Comparison of ENCODE assay signal across 8 cellular contexts in genomic region chr9:127770905-127771569, GRCh38. TPM values are rescaled to one million over a fixed set of nuclear protein-coding genes. Genes with fewer than 3 reads are reported as not detected.
DNase-seq lines count a peak whose midpoint lies in the region; ATAC-seq and TF ChIP-seq lines count a peak whose summit lies in the region.

No MANE protein-coding gene starts in this region.

- POLR2A ChIA-PET in activated CD8-positive, alpha-beta T cell treated with anti-CD3 and anti-CD28 coated beads for 36 hours (lab: Charles Lee): interaction anchor here (1.0 to 7.5 kb wide), 7 partner anchors 8 to 163 kb away, joined by 3 to 56 read pairs (median 4); partner anchors contain the start of genes CDK9, SH2D3C and TOR2A

- CTCF ChIA-PET in activated CD8-positive, alpha-beta T cell treated with anti-CD3 and anti-CD28 coated beads for 36 hours (lab: Charles Lee): interaction anchor here (0.6 to 16.0 kb wide), 8 partner anchors 12 to 263 kb away, joined by 3 to 144 read pairs (median 4); partner anchors contain the start of genes CDK9, SH2D3C and TOR2A

- no peaks in the 10 kb centered on the region for H3K9me3 Mint-ChIP-seq in activated CD8-positive, alpha-beta T cell treated with anti-CD3 and anti-CD28 coated beads for 36 hours

- TF ChIP-seq CTCF in activated CD8-positive, alpha-beta T cell treated with anti-CD3 and anti-CD28 coated beads for 36 hours (IDR thresholded peaks at IDR 0.05): no peak
- TF ChIP-seq CTCF in lower lobe of right lung (IDR thresholded peaks at IDR 0.05): no peak

- DNase-seq in CD1c-positive myeloid dendritic cell (ENCODE audit: extremely low spot score) (peak; percentile 98), NCI-H748 treated with DMSO at 0.1 percent for 48 hours (lab: John Stamatoyannopoulos, UW) (peak; percentile 96), lower lobe of right lung (peak; percentile 99)
- DNase-seq in activated CD8-positive, alpha-beta T cell treated with anti-CD3 and anti-CD28 coated beads for 36 hours: peak; percentile 99
- peak; percentile 97 for DNase-seq in stimulated activated CD4-positive, alpha-beta T cell treated with anti-CD3 and anti-CD28 coated beads, Interleukin-4, amount 100 ng/mL, for 48 hours (ENCODE audit: low read depth in 2 of 2)

- H3K4me3 ChIP-seq in ectodermal cell (ENCODE audit: insufficient read depth, low read depth, low read length) (peak overlapping the region; percentile 39), lower lobe of right lung (peak overlapping the region; percentile 68)

- peaks cover 62% of the 10 kb centered on the region for H3K4me1 Mint-ChIP-seq in activated CD8-positive, alpha-beta T cell treated with anti-CD3 and anti-CD28 coated beads for 36 hours (ENCODE audit: low read depth)

- H3K4me1 ChIP-seq in ectodermal cell (ENCODE audit: control insufficient read depth, insufficient read depth, low read length) (peaks cover 17% of the 10 kb centered on the region), lower lobe of right lung (peaks cover 53% of the 10 kb centered on the region)

- WGBS in ectodermal cell, 2 experiments: 3% methylated on average over 43 of the region's 43 CpGs

- ATAC-seq in GM19438 (IDR thresholded peaks at IDR 0.05; ENCODE audit: low read depth, unreplicated experiment): peak; percentile 88
- ATAC-seq in HG03565 (IDR thresholded peaks at IDR 0.05; ENCODE audit: unreplicated experiment): peak; percentile 66
- peak; percentile 93 for ATAC-seq in activated CD8-positive, alpha-beta T cell treated with anti-CD3 and anti-CD28 coated beads for 36 hours
- peak; percentile 98 for ATAC-seq in lower lobe of right lung

- H3K36me3 Mint-ChIP-seq in activated CD8-positive, alpha-beta T cell treated with anti-CD3 and anti-CD28 coated beads for 36 hours (ENCODE audit: low read depth): peaks cover 45% of the 10 kb centered on the region

- H3K4me3 Mint-ChIP-seq in activated CD8-positive, alpha-beta T cell treated with anti-CD3 and anti-CD28 coated beads for 36 hours: peak overlapping the region; percentile 83

- intact Hi-C loops in activated CD8-positive, alpha-beta T cell treated with anti-CD3 and anti-CD28 coated beads for 36 hours (cut with micrococcal nuclease): no loop called here
- intact Hi-C loops in lower lobe of right lung (cut with DNase I): no loop called here

- H3K27ac Mint-ChIP-seq in activated CD8-positive, alpha-beta T cell treated with anti-CD3 and anti-CD28 coated beads for 36 hours: peak overlapping the region; percentile 87

- no peaks in the 10 kb centered on the region for H3K27me3 Mint-ChIP-seq in activated CD8-positive, alpha-beta T cell treated with anti-CD3 and anti-CD28 coated beads for 36 hours

- H3K9me3 ChIP-seq in ectodermal cell (ENCODE audit: control insufficient read depth, low read length) (no peaks in the 10 kb centered on the region), lower lobe of right lung (no peaks in the 10 kb centered on the region)

- peaks cover 7% of the 10 kb centered on the region for H3K27me3 ChIP-seq in ectodermal cell (ENCODE audit: control insufficient read depth, insufficient read depth, low read length, poor library complexity, severe bottlenecking)
- H3K27me3 ChIP-seq in lower lobe of right lung (ENCODE audit: low read depth): no peaks in the 10 kb centered on the region

- H3K36me3 ChIP-seq in ectodermal cell (ENCODE audit: control insufficient read depth, insufficient read depth, low read length): no peaks in the 10 kb centered on the region
- peaks cover 15% of the 10 kb centered on the region for H3K36me3 ChIP-seq in lower lobe of right lung

- H3K27ac ChIP-seq in ectodermal cell (ENCODE audit: insufficient read depth, low read depth, low read length, poor library complexity, severe bottlenecking): no peak overlapping the region
- H3K27ac ChIP-seq in lower lobe of right lung: peak overlapping the region; percentile 89

RNA-seq across cellular contexts. Expression of gene SH2D3C, which starts 7.4 kb away (rescaled TPM):
- 10 to 100 TPM; 29.9 to 30.3 TPM for total RNA-seq in activated CD8-positive, alpha-beta T cell treated with anti-CD3 and anti-CD28 coated beads for 36 hours
- polyA plus RNA-seq in ectodermal cell (2013, experiment 1 of 4): 1.8 TPM
- polyA plus RNA-seq in ectodermal cell (2013, experiment 2 of 4): 1.1 TPM
- polyA plus RNA-seq in ectodermal cell (2013, experiment 3 of 4): 2.0 TPM
- polyA plus RNA-seq in ectodermal cell (2013, experiment 4 of 4): 2.3 TPM
- total RNA-seq in lower lobe of right lung: 59.4 TPM

RNA-seq across cellular contexts. Expression of gene CDK9, which starts 14.8 kb away (rescaled TPM):
- total RNA-seq in activated CD8-positive, alpha-beta T cell treated with anti-CD3 and anti-CD28 coated beads for 36 hours: 10 to 100 TPM; 86.2 to 91.6 TPM
- 55.8 TPM for polyA plus RNA-seq in ectodermal cell (2013, experiment 1 of 4)
- 73.2 TPM for polyA plus RNA-seq in ectodermal cell (2013, experiment 2 of 4)
- polyA plus RNA-seq in ectodermal cell (2013, experiment 3 of 4): 57.8 TPM
- polyA plus RNA-seq in ectodermal cell (2013, experiment 4 of 4): 57.8 TPM
- 96.2 TPM for total RNA-seq in lower lobe of right lung

RNA-seq across cellular contexts. Expression of gene FPGS, which starts 31.6 kb away (rescaled TPM):
- total RNA-seq in activated CD8-positive, alpha-beta T cell treated with anti-CD3 and anti-CD28 coated beads for 36 hours: 10 to 100 TPM; 79.8 to 80.4 TPM
- polyA plus RNA-seq in ectodermal cell (2013, experiment 1 of 4): 44.3 TPM
- 49.4 TPM for polyA plus RNA-seq in ectodermal cell (2013, experiment 2 of 4)
- 47.3 TPM for polyA plus RNA-seq in ectodermal cell (2013, experiment 3 of 4)
- 44.9 TPM for polyA plus RNA-seq in ectodermal cell (2013, experiment 4 of 4)
- total RNA-seq in lower lobe of right lung: 55.4 TPM

RNA-seq across cellular contexts. Expression of gene TOR2A, which starts 35.9 kb away (rescaled TPM):
- 10 to 100 TPM; 14.4 to 16.1 TPM for total RNA-seq in activated CD8-positive, alpha-beta T cell treated with anti-CD3 and anti-CD28 coated beads for 36 hours
- polyA plus RNA-seq in ectodermal cell (2013, experiment 1 of 4): 18.6 TPM
- 20.0 TPM for polyA plus RNA-seq in ectodermal cell (2013, experiment 2 of 4)
- 22.1 TPM for polyA plus RNA-seq in ectodermal cell (2013, experiment 3 of 4)
- polyA plus RNA-seq in ectodermal cell (2013, experiment 4 of 4): 24.2 TPM
- 16.5 TPM for total RNA-seq in lower lobe of right lung

RNA-seq across cellular contexts. Expression of gene TTC16, which starts 55.2 kb away (rescaled TPM):
- total RNA-seq in activated CD8-positive, alpha-beta T cell treated with anti-CD3 and anti-CD28 coated beads for 36 hours: 1 to 10 TPM; 2.1 to 2.3 TPM
- not detected for polyA plus RNA-seq in ectodermal cell (2013, experiment 1 of 4)
- not detected for polyA plus RNA-seq in ectodermal cell (2013, experiment 2 of 4)
- polyA plus RNA-seq in ectodermal cell (2013, experiment 3 of 4): not detected
- not detected for polyA plus RNA-seq in ectodermal cell (2013, experiment 4 of 4)
- total RNA-seq in lower lobe of right lung: 1.3 TPM
